In genomic region chr15:95196176-95196915, GRCh38 we compare ENCODE assay signal across 21 cellular contexts.
DNase-seq lines count a peak whose midpoint lies in the region; ATAC-seq, FAIRE-seq and TF ChIP-seq lines count a peak whose summit lies in the region.
"Had no signal": no experiment of that assay in that cellular context is flagged by ENCODE, and none has a peak within 500 bp of the region (broad histone marks: within the 10 kb centered on the region; RNA-seq: fewer than 3 reads in every experiment).

No MANE protein-coding gene starts in this region.

- H3K27ac Mint-ChIP-seq in T-helper 17 cell: no peak overlapping the region
- H3K27ac Mint-ChIP-seq: activated CD4-positive, alpha-beta T cell treated with anti-CD3 and anti-CD28 coated beads, Interleukin-2, amount 10 ng/mL, durations not matched to agents 24 days and 14 days had no signal

- ATAC-seq in T-helper 17 cell (no peak), GM18867 (IDR thresholded peaks at IDR 0.05; ENCODE audit: unreplicated experiment) (no peak)
- ATAC-seq: sciatic nerve had no signal

- no peak overlapping the region for H3K9ac ChIP-seq in kidney (ENCODE audit: low read length in 2 of 2)

- H3K27me3 ChIP-seq in ascending aorta: no peaks in the 10 kb centered on the region
- H3K27me3 ChIP-seq: Peyer's patch had no signal

- H3K27me3 Mint-ChIP-seq in T-helper 17 cell: no peaks in the 10 kb centered on the region
- H3K27me3 Mint-ChIP-seq: activated CD4-positive, alpha-beta T cell treated with anti-CD3 and anti-CD28 coated beads, Interleukin-2, amount 10 ng/mL, durations not matched to agents 24 days and 14 days had no signal

- peak; percentile 41 for DNase-seq in HT-29 (ENCODE audit: low spot score)
- DNase-seq in ascending aorta (ENCODE audit: low spot score in 2 of 2): no peak
- no peak for DNase-seq in kidney
- peak; percentile 47 for DNase-seq in ureter (ENCODE audit: low spot score)
- DNase-seq in T-helper 17 cell: no peak
- DNase-seq in NCI-H446 treated with DMSO at 0.1 percent for 48 hours (lab: John Stamatoyannopoulos, UW): no peak
- DNase-seq in stimulated activated CD4-positive, alpha-beta T cell treated with anti-CD3 and anti-CD28 coated beads, Interleukin-4, amount 100 ng/mL, for 24 hours: no peak
- DNase-seq: activated CD4-positive, alpha-beta T cell treated with anti-CD3 and anti-CD28 coated beads, Interleukin-2, amount 10 ng/mL, durations not matched to agents 24 days and 14 days; activated naive CD4-positive, alpha-beta T cell; AML-193; amygdala; foreskin fibroblast; hypothalamus; NCI-H1417; NCI-H2171; NCI-H82; Peyer's patch; stimulated activated CD4-positive, alpha-beta T cell treated with anti-CD3 and anti-CD28 coated beads, Interleukin-1b, Interleukin-23, amount 100 ng/mL, for 48 hours had no signal

- intact Hi-C loops in ascending aorta (cut with DNase I) (no loop called here), kidney (cut with DNase I) (no loop called here)

- H3K36me3 ChIP-seq in ascending aorta: no peaks in the 10 kb centered on the region
- no peaks in the 10 kb centered on the region for H3K36me3 ChIP-seq in kidney (ENCODE audit: control insufficient read depth in 1 of 2, insufficient read depth in 2 of 2, low read length in 2 of 2)
- H3K36me3 ChIP-seq: Peyer's patch had no signal

- H3K27ac ChIP-seq in ascending aorta (no peak overlapping the region), kidney (ENCODE audit: low read depth in 2 of 2, low read length in 2 of 2) (peak overlapping the region in 1 of 2 donors; percentile 72)
- H3K27ac ChIP-seq: Peyer's patch had no signal

- H3K4me1 ChIP-seq in ascending aorta: no peaks in the 10 kb centered on the region
- H3K4me1 ChIP-seq in kidney (ENCODE audit: control insufficient read depth in 1 of 2, insufficient read depth in 1 of 2, low read depth in 1 of 2, low read length in 2 of 2): no peaks in the 10 kb centered on the region
- H3K4me1 ChIP-seq: Peyer's patch had no signal

- H3K4me1 Mint-ChIP-seq in T-helper 17 cell: no peaks in the 10 kb centered on the region
- H3K4me1 Mint-ChIP-seq: activated CD4-positive, alpha-beta T cell treated with anti-CD3 and anti-CD28 coated beads, Interleukin-2, amount 10 ng/mL, durations not matched to agents 24 days and 14 days had no signal

- H3K36me3 Mint-ChIP-seq in T-helper 17 cell (ENCODE audit: low read depth): no peaks in the 10 kb centered on the region

- H3K4me3 ChIP-seq in ascending aorta (peak overlapping the region; percentile 30 to 57), kidney (ENCODE audit: low read length in 2 of 2) (peak overlapping the region; percentile 23 to 41)
- H3K4me3 ChIP-seq: Peyer's patch had no signal

- H3K9me3 ChIP-seq in ascending aorta (no peaks in the 10 kb centered on the region), kidney (ENCODE audit: control insufficient read depth in 1 of 2, low read length in 2 of 2) (no peaks in the 10 kb centered on the region), T-helper 17 cell (ENCODE audit: control insufficient read depth, low read length, poor library complexity, severe bottlenecking) (no peaks in the 10 kb centered on the region)
- H3K9me3 ChIP-seq: Peyer's patch had no signal

- no peak for FAIRE-seq in kidney (lab: Jason Lieb, UNC)
- FAIRE-seq: HTR-8/SVneo had no signal

- H3K4me3 Mint-ChIP-seq in T-helper 17 cell: no peak overlapping the region
- H3K4me3 Mint-ChIP-seq: activated CD4-positive, alpha-beta T cell treated with anti-CD3 and anti-CD28 coated beads, Interleukin-2, amount 10 ng/mL, durations not matched to agents 24 days and 14 days had no signal

- TF ChIP-seq CTCF in ascending aorta (IDR thresholded peaks at IDR 0.05) (no peak), kidney (IDR thresholded peaks at IDR 0.05; ENCODE audit: borderline replicate concordance, extremely low read depth, insufficient read depth) (no peak)

Comparison
In these comparisons a context has a peak if more than half of its experiments do, and no peak if none do; other contexts are left out.
1. DNase-seq: peak in HT-29 (single experiment) and ureter (single experiment); none in ascending aorta (0 of 2), kidney (single experiment), T-helper 17 cell (0 of 3), NCI-H446 treated with DMSO at 0.1 percent for 48 hours (single experiment) and stimulated activated CD4-positive, alpha-beta T cell treated with anti-CD3 and anti-CD28 coated beads, Interleukin-4, amount 100 ng/mL, for 24 hours (single experiment).